In the genomic region with DNA sequence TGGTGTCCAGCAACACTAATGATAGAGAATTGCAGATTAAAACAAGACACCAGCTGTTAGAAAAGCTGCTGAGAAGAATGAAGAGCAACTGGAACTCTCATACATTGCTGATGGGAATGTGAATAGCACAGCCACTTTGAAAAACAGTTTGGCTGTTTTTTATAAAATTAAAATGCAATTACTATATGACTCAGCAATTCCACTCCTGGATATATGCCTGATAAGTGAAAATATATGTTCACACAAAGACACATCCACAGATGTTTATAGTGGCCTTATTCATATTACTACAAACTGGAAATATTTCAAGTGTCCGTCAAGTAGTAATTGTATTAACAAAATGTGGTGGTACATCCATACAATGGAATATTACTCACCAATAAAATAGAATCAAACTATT, we compare ENCODE assay signal across 22 cellular contexts.
DNase-seq lines count a peak whose midpoint lies in the region; ATAC-seq, FAIRE-seq and TF ChIP-seq lines count a peak whose summit lies in the region.
"Had no signal": no experiment of that assay in that cellular context is flagged by ENCODE, and none has a peak within 500 bp of the region (broad histone marks: within the 10 kb centered on the region; RNA-seq: fewer than 3 reads in every experiment).

No MANE protein-coding gene starts in this region.

- H2AFZ ChIP-seq in HepG2 (ENCODE audit: low read length) (no peak overlapping the region), K562 (ENCODE audit: low read depth, low read length) (no peak overlapping the region)

- H3K9me3 Mint-ChIP-seq in activated T-cell treated with anti-CD3 and anti-CD28 coated beads, Interleukin-2, amount 50 U/mL, for 24 hours = no peaks in the 10 kb centered on the region
- H3K9me3 Mint-ChIP-seq: CD4-positive, alpha-beta T cell; CD8-positive, alpha-beta T cell had no signal

- ATAC-seq in HepG2 = no peak
- ATAC-seq in right lobe of liver = no peak
- no peak for ATAC-seq in K562
- ATAC-seq: A549; CD8-positive, alpha-beta T cell had no signal

- H3K27me3 Mint-ChIP-seq in activated T-cell treated with anti-CD3 and anti-CD28 coated beads, Interleukin-2, amount 50 U/mL, for 24 hours = peaks cover 14% of the 10 kb centered on the region

- H3K27ac ChIP-seq in HepG2 (ENCODE audit: extremely low read length, insufficient read depth, low read length) (no peak overlapping the region), right lobe of liver (no peak overlapping the region), K562 (ENCODE audit: extremely low read depth, low read depth, low read length) (no peak overlapping the region)
- H3K27ac ChIP-seq: 22Rv1; A549; BLaER1 treated with 17β-estradiol and CSF1 and Interleukin-3, amounts not matched to agents 10 nM and 100 nM; C4-2B had no signal

- H3K36me3 Mint-ChIP-seq in activated T-cell treated with anti-CD3 and anti-CD28 coated beads, Interleukin-2, amount 50 U/mL, for 24 hours (ENCODE audit: low read depth) = no peaks in the 10 kb centered on the region
- H3K36me3 Mint-ChIP-seq: CD8-positive, alpha-beta T cell had no signal

- H3K79me2 ChIP-seq in HepG2 (ENCODE audit: insufficient read depth, low read length) (no peaks in the 10 kb centered on the region), K562 (ENCODE audit: control insufficient read depth, insufficient read depth, low read length) (no peaks in the 10 kb centered on the region)

- H3K4me3 ChIP-seq in HepG2 (replicated peaks in 1 of 3; ENCODE audit: insufficient read depth in 1 of 3, low read depth in 2 of 3, low read length in 3 of 3) (no peak overlapping the region), right lobe of liver (no peak overlapping the region), K562 (no peak overlapping the region)
- H3K4me3 ChIP-seq: A549; BLaER1 treated with 17β-estradiol and CSF1 and Interleukin-3, amounts not matched to agents 10 nM and 100 nM had no signal

- H3K4me1 ChIP-seq in HepG2 (ENCODE audit: insufficient read depth, low read length) = no peaks in the 10 kb centered on the region
- H3K4me1 ChIP-seq in right lobe of liver = peaks cover 0 to 5% (median 0%) of the 10 kb centered on the region in 4 donors
- no peaks in the 10 kb centered on the region for H3K4me1 ChIP-seq in K562 (replicated peaks in 1 of 2; ENCODE audit: control insufficient read depth in 2 of 2, insufficient read depth in 2 of 2, low read length in 2 of 2)
- H3K4me1 ChIP-seq: A549; BLaER1 treated with 17β-estradiol and CSF1 and Interleukin-3, amounts not matched to agents 10 nM and 100 nM; Caco-2 had no signal

- H3K27me3 ChIP-seq in HepG2 (ENCODE audit: control insufficient read depth in 1 of 2, insufficient read depth in 2 of 2, low read length in 2 of 2) (no peaks in the 10 kb centered on the region; a peak in 1 of 5 replicates), right lobe of liver (no peaks in the 10 kb centered on the region), K562 (ENCODE audit: control insufficient read depth in 2 of 2, insufficient read depth in 2 of 2, low read length in 2 of 2) (no peaks in the 10 kb centered on the region)
- H3K27me3 ChIP-seq: BLaER1 treated with 17β-estradiol and CSF1 and Interleukin-3, amounts not matched to agents 10 nM and 100 nM had no signal

- H3K9me1 ChIP-seq in K562 (ENCODE audit: control insufficient read depth, insufficient read depth, low read length) = no peaks in the 10 kb centered on the region

- TF ChIP-seq CTCF in HepG2 (CRISPR knock-in tag; IDR thresholded peaks at IDR 0.05) (no peak), right lobe of liver (IDR thresholded peaks at IDR 0.05) (no peak), K562 (IDR thresholded peaks at IDR 0.05 in 2 of 3, conservative IDR thresholded peaks at IDR 0.05 in 1 of 3; ENCODE audit: insufficient read depth in 2 of 3, low read depth in 1 of 3, low read length in 3 of 3) (no peak)

- no peak for FAIRE-seq in HepG2 (lab: Jason Lieb, UNC)
- no peak for FAIRE-seq in K562 (lab: Jason Lieb, UNC)
- FAIRE-seq: A549, D721Med, G401.6, GM12891, GM19239 had no signal

- no peak overlapping the region for H3K4me3 Mint-ChIP-seq in activated T-cell treated with anti-CD3 and anti-CD28 coated beads, Interleukin-2, amount 50 U/mL, for 24 hours
- H3K4me3 Mint-ChIP-seq: B cell; CD4-positive, alpha-beta T cell; CD8-positive, alpha-beta T cell had no signal

- H3K9ac ChIP-seq in HepG2 (ENCODE audit: insufficient read depth, low read depth, low read length) (no peak overlapping the region), K562 (ENCODE audit: insufficient read depth in 1 of 2, low read depth in 2 of 2, low read length in 2 of 2) (no peak overlapping the region)
- H3K9ac ChIP-seq: BLaER1 treated with 17β-estradiol and CSF1 and Interleukin-3, amounts not matched to agents 10 nM and 100 nM had no signal

- TF ChIP-seq EP300 in HepG2 (IDR thresholded peaks at IDR 0.05; ENCODE audit: low read depth in 2 of 2, low read length in 2 of 2) = no peak
- TF ChIP-seq EP300 in HepG2 (CRISPR knock-in tag; IDR thresholded peaks at IDR 0.05; ENCODE audit: borderline replicate concordance) = no peak
- no peak for TF ChIP-seq EP300 in K562 (IDR thresholded peaks at IDR 0.05; ENCODE audit: low read length)

- BruUV-seq in HepG2 (replicated peaks; lab: Mats Ljungman, UMichigan) (no TSS peak), K562 (replicated peaks; lab: Mats Ljungman, UMichigan) (no TSS peak)

- no peak overlapping the region for H3K4me2 ChIP-seq in HepG2 (ENCODE audit: low read depth, low read length)
- H3K4me2 ChIP-seq in K562 (ENCODE audit: insufficient read depth, low read length) = no peak overlapping the region
- H3K4me2 ChIP-seq: A549; BLaER1 treated with 17β-estradiol and CSF1 and Interleukin-3, amounts not matched to agents 10 nM and 100 nM had no signal

- CTCF ChIA-PET in HepG2 (lab: Yijun Ruan, JAX; ENCODE audit: low intra/inter-chr PET ratio, low total read pairs) (no interaction called here), K562 (lab: Yijun Ruan, JAX; ENCODE audit: low intra/inter-chr PET ratio) (no interaction called here)

- H3K9me3 ChIP-seq in HepG2 (ENCODE audit: low read length) (no peaks in the 10 kb centered on the region), right lobe of liver (no peaks in the 10 kb centered on the region), K562 (replicated peaks; ENCODE audit: control insufficient read depth, insufficient read depth, low read depth, low read length) (no peaks in the 10 kb centered on the region)
- H3K9me3 ChIP-seq: A549; BLaER1 treated with 17β-estradiol and CSF1 and Interleukin-3, amounts not matched to agents 10 nM and 100 nM; Caco-2 had no signal

- H4K20me1 ChIP-seq in HepG2 (ENCODE audit: insufficient read depth, low read length) = no peaks in the 10 kb centered on the region
- H4K20me1 ChIP-seq in K562 (replicated peaks; ENCODE audit: control insufficient read depth, insufficient read depth, low read length) = no peaks in the 10 kb centered on the region
- H4K20me1 ChIP-seq: BLaER1 treated with 17β-estradiol and CSF1 and Interleukin-3, amounts not matched to agents 10 nM and 100 nM had no signal

- H3K36me3 ChIP-seq in HepG2 (replicated peaks in 1 of 2; ENCODE audit: control insufficient read depth in 1 of 2, insufficient read depth in 2 of 2, low read length in 2 of 2) (no peaks in the 10 kb centered on the region), right lobe of liver (peaks cover 0 to 2% (median 0%) of the 10 kb centered on the region in 4 donors), K562 (ENCODE audit: control insufficient read depth, insufficient read depth, low read length) (no peaks in the 10 kb centered on the region)
- H3K36me3 ChIP-seq: BLaER1 treated with 17β-estradiol and CSF1 and Interleukin-3, amounts not matched to agents 10 nM and 100 nM had no signal

- TF ChIP-seq RAD21 in HepG2 (CRISPR knock-in tag; IDR thresholded peaks at IDR 0.05) (no peak), K562 (CRISPR knock-in tag; conservative IDR thresholded peaks at IDR 0.05 in 1 of 2, IDR thresholded peaks at IDR 0.05 in 1 of 2) (no peak)

- peaks cover 2% of the 10 kb centered on the region for H3K4me1 Mint-ChIP-seq in activated T-cell treated with anti-CD3 and anti-CD28 coated beads, Interleukin-2, amount 50 U/mL, for 24 hours (ENCODE audit: low read depth)
- H3K4me1 Mint-ChIP-seq: B cell had no signal

- in situ Hi-C loops in HepG2 (cut with HindIII; ENCODE audit: extremely low pct_ligation_motif_present, low pct_unique_long_range_greater_than_20kb) (no loop called here), K562 (cut with MboI) (no loop called here)

- POLR2A ChIA-PET in HepG2 (lab: Yijun Ruan, JAX) = no interaction called here
- POLR2A ChIA-PET in K562 (lab: Yijun Ruan, JAX) = no interaction called here

- WGBS in HepG2 (ENCODE audit: low lambda C conversion rate) = 93% methylated on average over 1 of the region's 1 CpG
- 84% methylated on average over 1 of the region's 1 CpG for WGBS in right lobe of liver (ENCODE audit: insufficient coverage, low coverage, low lambda C conversion rate, missing lambda C conversion rate)
- 6% methylated on average over 1 of the region's 1 CpG for WGBS in K562 (ENCODE audit: insufficient coverage, low coverage, missing lambda C conversion rate)

- no peak for TF ChIP-seq POLR2A in HepG2 (IDR thresholded peaks at IDR 0.05; ENCODE audit: insufficient read depth in 1 of 2, low read depth in 2 of 2, low read length in 2 of 2)
- TF ChIP-seq POLR2A in right lobe of liver (IDR thresholded peaks at IDR 0.05) = no peak
- no peak for TF ChIP-seq POLR2A in K562 (conservative IDR thresholded peaks at IDR 0.05)

- intact Hi-C loops in HepG2 (cut with micrococcal nuclease; ENCODE audit: unreplicated experiment) (no loop called here), right lobe of liver (cut with DNase I) (no loop called here), K562 (cut with micrococcal nuclease) (no loop called here)

- H3K27ac Mint-ChIP-seq in activated T-cell treated with anti-CD3 and anti-CD28 coated beads, Interleukin-2, amount 50 U/mL, for 24 hours = no peak overlapping the region
- H3K27ac Mint-ChIP-seq: B cell; CD4-positive, alpha-beta T cell; CD8-positive, alpha-beta T cell had no signal

- DNase-seq in NCI-H82 (lab: John Stamatoyannopoulos, UW) (peak; percentile 9), NCI-H82 treated with DMSO at 0.1 percent for 48 hours (lab: John Stamatoyannopoulos, UW; ENCODE audit: unreplicated experiment) (no peak), HepG2 (ENCODE audit: low spot score) (no peak), right lobe of liver (no peak), K562 (ENCODE audit: extremely low read depth in 1 of 4, low spot score in 3 of 4) (no peak)
- no peak for DNase-seq in activated T-cell treated with anti-CD3 and anti-CD28 coated beads, Interleukin-2, amount 50 U/mL, for 24 hours
- DNase-seq: AML-193; Caco-2; Calu3; CD4-positive, alpha-beta T cell; CD8-positive, alpha-beta T cell; DMS79 treated with DMSO at 0.1 percent for 48 hours; GF-D8 had no signal

TF ChIP-seq in HepG2, 621 proteins besides CTCF, POLR2A, EP300 and RAD21 (continues in another document):
- TF ChIP-seq ZNF749 (CRISPR knock-in tag; IDR thresholded peaks at IDR 0.05; ENCODE audit: borderline replicate concordance) (no peak), NFE2L2 (IDR thresholded peaks at IDR 0.05; ENCODE audit: low read length) (peak; percentile 57), MAFF (IDR thresholded peaks at IDR 0.05; ENCODE audit: low read depth, low read length) (peak; percentile 57)
